ENCODE assay signal across 10 cellular contexts in genomic region chr13:44238011-44238421, GRCh38.
DNase-seq lines count a peak whose midpoint lies in the region; ATAC-seq and TF ChIP-seq lines count a peak whose summit lies in the region.
"Had no signal": no experiment of that assay in that cellular context is flagged by ENCODE, and none has a peak within 500 bp of the region (broad histone marks: within the 10 kb centered on the region; RNA-seq: fewer than 3 reads in every experiment).

No MANE protein-coding gene starts in this region.

- H3K4me1 ChIP-seq in BLaER1 (peaks cover 74% of the 10 kb centered on the region), adipocyte (ENCODE audit: control insufficient read depth, insufficient read depth, low read length) (peaks cover 36% of the 10 kb centered on the region), foreskin keratinocyte (peaks cover 10% of the 10 kb centered on the region), skeletal muscle satellite cell (ENCODE audit: control insufficient read depth, insufficient read depth, low read length) (peaks cover 42% of the 10 kb centered on the region)
- H3K4me1 ChIP-seq: HAP-1 had no signal

- peak overlapping the region; percentile 15; the same call in 1 of the 2 replicates for H3K9ac ChIP-seq in BLaER1
- H3K9ac ChIP-seq in adipocyte (ENCODE audit: low read length), result peak overlapping the region; percentile 37
- H3K9ac ChIP-seq in skeletal muscle satellite cell (ENCODE audit: low read depth, low read length), result peak overlapping the region; percentile 54

- no peak for TF ChIP-seq CTCF in foreskin keratinocyte (conservative IDR thresholded peaks at IDR 0.05)

- TF ChIP-seq POLR2A in erythroblast (IDR thresholded peaks at IDR 0.05; ENCODE audit: low read length), result no peak

- DNase-seq in adipocyte (ENCODE audit: low read depth) (peak; percentile 94), foreskin keratinocyte (peak; percentile 74 to 86), erythroblast (lab: John Stamatoyannopoulos, UW) (no peak)
- DNase-seq: activated T-cell treated with anti-CD3 and anti-CD28 coated beads, Interleukin-2, amount 50 U/mL, for 24 hours had no signal

- H3K27me3 ChIP-seq in BLaER1, result no peaks in the 10 kb centered on the region
- no peaks in the 10 kb centered on the region for H3K27me3 ChIP-seq in adipocyte (replicated peaks; ENCODE audit: control insufficient read depth, insufficient read depth, low read length)
- H3K27me3 ChIP-seq in foreskin keratinocyte, result no peaks in the 10 kb centered on the region
- no peaks in the 10 kb centered on the region for H3K27me3 ChIP-seq in skeletal muscle satellite cell (ENCODE audit: control insufficient read depth, insufficient read depth, low read length)

- H3K9me3 ChIP-seq in BLaER1 (peaks cover 16% of the 10 kb centered on the region), adipocyte (ENCODE audit: control insufficient read depth, low read length) (no peaks in the 10 kb centered on the region), skeletal muscle satellite cell (replicated peaks; ENCODE audit: low read length) (no peaks in the 10 kb centered on the region)
- H3K9me3 ChIP-seq: HAP-1 had no signal

- H3K4me3 ChIP-seq in BLaER1, result no peak overlapping the region
- no peak overlapping the region for H3K4me3 ChIP-seq in adipocyte (ENCODE audit: low read length)
- no peak overlapping the region for H3K4me3 ChIP-seq in skeletal muscle satellite cell (ENCODE audit: low read length)
- H3K4me3 ChIP-seq: HAP-1 had no signal

- H3K27ac ChIP-seq in BLaER1 (peak overlapping the region; percentile 29; the same call in 1 of the 2 replicates), foreskin keratinocyte (peak overlapping the region; percentile 89)

- peak overlapping the region; percentile 68 for H3K4me2 ChIP-seq in BLaER1
- H3K4me2 ChIP-seq in skeletal muscle satellite cell (ENCODE audit: low read length), result no peak overlapping the region

- peak; percentile 58 for ATAC-seq in foreskin keratinocyte
- ATAC-seq in GM21367 (IDR thresholded peaks at IDR 0.05; ENCODE audit: unreplicated experiment), result no peak
- no peak for ATAC-seq in GM18907 (IDR thresholded peaks at IDR 0.05; ENCODE audit: unreplicated experiment)
- ATAC-seq in GM21529 (IDR thresholded peaks at IDR 0.05; ENCODE audit: unreplicated experiment), result no peak

- no peaks in the 10 kb centered on the region for H3K36me3 ChIP-seq in BLaER1
- H3K36me3 ChIP-seq in adipocyte (ENCODE audit: control insufficient read depth, insufficient read depth, low read length, severe bottlenecking), result no peaks in the 10 kb centered on the region
- no peaks in the 10 kb centered on the region for H3K36me3 ChIP-seq in skeletal muscle satellite cell (ENCODE audit: insufficient read depth, low read length)
- H3K36me3 ChIP-seq: HAP-1 had no signal

- H4K20me1 ChIP-seq in BLaER1, result no peaks in the 10 kb centered on the region

Comparison
In these comparisons a context has a peak if more than half of its experiments do, and no peak if none do; other contexts are left out.
1. DNase-seq: peak in adipocyte (single experiment) and foreskin keratinocyte (2 of 2); none in erythroblast (0 of 2).
2. Peak in every context shown above with its lines, with median percentiles within 50 percentile points of each other: H3K9ac ChIP-seq.